Comparison of ENCODE assay signal across 17 cellular contexts in genomic region chr22:50289942-50290630, GRCh38. TPM values are rescaled to one million over a fixed set of nuclear protein-coding genes. Genes with fewer than 3 reads are reported as not detected.
A peak's percentile ranks its signal among the peaks of the same experiment; 100 is the strongest.
DNase-seq lines count a peak whose midpoint lies in the region; ATAC-seq and TF ChIP-seq lines count a peak whose summit lies in the region.
"Had no signal": no experiment of that assay in that cellular context is flagged by ENCODE, and none has a peak within 500 bp of the region (broad histone marks: within the 10 kb centered on the region; RNA-seq: fewer than 3 reads in every experiment).

No MANE protein-coding gene starts in this region.

- H3K4me1 Mint-ChIP-seq in Calu3 (ENCODE audit: low read depth, unreplicated experiment), result peaks cover 30% of the 10 kb centered on the region
- peaks cover 6% of the 10 kb centered on the region for H3K4me1 Mint-ChIP-seq in activated naive CD4-positive, alpha-beta T cell treated with anti-CD3 and anti-CD28 coated beads for 36 hours (ENCODE audit: low read depth)

- no peaks in the 10 kb centered on the region for H3K27me3 Mint-ChIP-seq in Calu3 (ENCODE audit: unreplicated experiment)
- peaks cover 12% of the 10 kb centered on the region for H3K27me3 Mint-ChIP-seq in activated naive CD4-positive, alpha-beta T cell treated with anti-CD3 and anti-CD28 coated beads for 36 hours (ENCODE audit: low read depth)

- no peaks in the 10 kb centered on the region for H3K9me3 Mint-ChIP-seq in Calu3 (ENCODE audit: low read depth, unreplicated experiment)
- no peaks in the 10 kb centered on the region for H3K9me3 Mint-ChIP-seq in activated naive CD4-positive, alpha-beta T cell treated with anti-CD3 and anti-CD28 coated beads for 36 hours
- H3K9me3 Mint-ChIP-seq: CD4-positive, alpha-beta memory T cell; T-helper 1 cell treated with Interleukin-12 subunit alpha and Interleukin-12 subunit beta and Interleukin-4 antibody, amounts not matched to agents 30 μg/mL and 1 μg/mL, for 36 hours had no signal

- intact Hi-C loops in A673 (cut with micrococcal nuclease; ENCODE audit: unreplicated experiment) (no loop called here), Calu3 (cut with micrococcal nuclease; ENCODE audit: unreplicated experiment) (no loop called here)
- intact Hi-C loops in activated naive CD4-positive, alpha-beta T cell treated with anti-CD3 and anti-CD28 coated beads for 36 hours (cut with micrococcal nuclease), result no loop called here

- H3K4me1 ChIP-seq in A673 (ENCODE audit: insufficient read depth, low read length, poor library complexity, severe bottlenecking), result peaks cover 31% of the 10 kb centered on the region

- TF ChIP-seq CTCF in A673 (conservative IDR thresholded peaks at IDR 0.05; ENCODE audit: low read depth, low read length), result no peak
- no peak for TF ChIP-seq CTCF in Calu3 (IDR thresholded peaks at IDR 0.05; ENCODE audit: unreplicated experiment)

- POLR2A ChIA-PET in A673 (lab: Charles Lee; ENCODE audit: low non-redundant PET), result no interaction called here

- TSS peak; percentile 50 for BruUV-seq in A673 (replicated peaks; lab: Mats Ljungman, UMichigan)
- BruUV-seq in Calu3 (replicated peaks; lab: Mats Ljungman, UMichigan), result TSS peak; percentile 34

- no peaks in the 10 kb centered on the region for H3K27me3 ChIP-seq in A673 (replicated peaks; ENCODE audit: insufficient read depth, low read depth, low read length, poor library complexity)

- H3K27ac ChIP-seq in A673 (ENCODE audit: low read depth, low read length, poor library complexity, severe bottlenecking), result peak overlapping the region; percentile 67

- peaks cover 60% of the 10 kb centered on the region for H3K36me3 ChIP-seq in A673 (ENCODE audit: insufficient read depth, low read length, poor library complexity, severe bottlenecking)

- H3K4me3 ChIP-seq in A673 (ENCODE audit: low read depth, low read length, poor library complexity, severe bottlenecking), result no peak overlapping the region

- CTCF ChIA-PET in A673 (lab: Charles Lee) (no interaction called here), Calu3 (lab: Charles Lee) (no interaction called here)
- CTCF ChIA-PET in activated naive CD4-positive, alpha-beta T cell treated with anti-CD3 and anti-CD28 coated beads for 36 hours (lab: Charles Lee), result no interaction called here

- no peaks in the 10 kb centered on the region for H3K9me3 ChIP-seq in A673 (ENCODE audit: low read depth, low read length, poor library complexity, severe bottlenecking)
- H3K9me3 ChIP-seq: SK-N-SH had no signal

- H3K4me3 Mint-ChIP-seq in Calu3 (ENCODE audit: low read depth, unreplicated experiment), result no peak overlapping the region
- H3K4me3 Mint-ChIP-seq in activated naive CD4-positive, alpha-beta T cell treated with anti-CD3 and anti-CD28 coated beads for 36 hours, result no peak overlapping the region
- H3K4me3 Mint-ChIP-seq: B cell; CD4-positive, alpha-beta memory T cell; T-helper 1 cell treated with Interleukin-12 subunit alpha and Interleukin-12 subunit beta and Interleukin-4 antibody, amounts not matched to agents 30 μg/mL and 1 μg/mL, for 36 hours had no signal

- no peak overlapping the region for H3K27ac Mint-ChIP-seq in Calu3 (ENCODE audit: unreplicated experiment)
- H3K27ac Mint-ChIP-seq in activated naive CD4-positive, alpha-beta T cell treated with anti-CD3 and anti-CD28 coated beads for 36 hours, result no peak overlapping the region
- H3K27ac Mint-ChIP-seq: B cell; CD4-positive, alpha-beta memory T cell; T-helper 1 cell treated with Interleukin-12 subunit alpha and Interleukin-12 subunit beta and Interleukin-4 antibody, amounts not matched to agents 30 μg/mL and 1 μg/mL, for 36 hours had no signal

- DNase-seq in A673 (ENCODE audit: low spot score) (no peak), Calu3 (no peak), SHP77 treated with DMSO at 0.1 percent for 48 hours (lab: John Stamatoyannopoulos, UW) (peak; percentile 21)
- DNase-seq in activated naive CD4-positive, alpha-beta T cell treated with anti-CD3 and anti-CD28 coated beads for 36 hours, result no peak
- DNase-seq: ACHN; CD4-positive, alpha-beta memory T cell; EL; H7; Kasumi-1; NCI-H2029; NCI-H2171 treated with DMSO at 0.1 percent for 48 hours; NCI-H524 treated with DMSO at 0.1 percent for 48 hours; SK-N-SH had no signal

- peaks cover 61% of the 10 kb centered on the region for H3K36me3 Mint-ChIP-seq in Calu3 (ENCODE audit: insufficient read depth, unreplicated experiment)
- no peaks in the 10 kb centered on the region for H3K36me3 Mint-ChIP-seq in activated naive CD4-positive, alpha-beta T cell treated with anti-CD3 and anti-CD28 coated beads for 36 hours (ENCODE audit: low read depth)
- H3K36me3 Mint-ChIP-seq: CD4-positive, alpha-beta memory T cell had no signal

- ATAC-seq in HG03045 (IDR thresholded peaks at IDR 0.05; ENCODE audit: unreplicated experiment) (no peak), GM19351 (IDR thresholded peaks at IDR 0.05; ENCODE audit: unreplicated experiment) (no peak)

RNA-seq across cellular contexts. Expression of gene PLXNB2, which starts 17.4 kb away (rescaled TPM):
- 155 and 173 TPM in 2 replicates for total RNA-seq in A673 (2021)
- 298 and 337 TPM in 2 replicates for total RNA-seq in Calu3 (2022)
- 10 to 100 TPM in 1 of 2 experiments, 1 to 10 TPM in 1; 9.8 to 10.4 TPM for total RNA-seq in activated naive CD4-positive, alpha-beta T cell treated with anti-CD3 and anti-CD28 coated beads for 36 hours

RNA-seq across cellular contexts. Expression of gene MAPK11, which starts 19.9 kb away (rescaled TPM):
- total RNA-seq in A673 (2021) (5.4 and 10.4 TPM in 2 replicates), Calu3 (2022) (14.3 and 23.7 TPM in 2 replicates)
- total RNA-seq in activated naive CD4-positive, alpha-beta T cell treated with anti-CD3 and anti-CD28 coated beads for 36 hours, result 10 to 100 TPM; 17.5 to 17.9 TPM

RNA-seq across cellular contexts. Expression of gene MAPK12, which starts 28.6 kb away (rescaled TPM):
- total RNA-seq in A673 (2021) (20.8 and 27.5 TPM in 2 replicates), Calu3 (2022) (21.1 and 27.5 TPM in 2 replicates)
- total RNA-seq in activated naive CD4-positive, alpha-beta T cell treated with anti-CD3 and anti-CD28 coated beads for 36 hours, result 10 to 100 TPM; 12.3 to 12.4 TPM

RNA-seq across cellular contexts. Expression of gene DENND6B, which starts 36.7 kb away (rescaled TPM):
- total RNA-seq in A673 (2021), result 5.3 and 10.8 TPM in 2 replicates
- 13.2 and 19.0 TPM in 2 replicates for total RNA-seq in Calu3 (2022)
- total RNA-seq in activated naive CD4-positive, alpha-beta T cell treated with anti-CD3 and anti-CD28 coated beads for 36 hours, result 1 to 10 TPM; 1.8 to 2.1 TPM

RNA-seq across cellular contexts. Expression of gene HDAC10, which starts 39.0 kb away (rescaled TPM):
- 38.6 and 42.8 TPM in 2 replicates for total RNA-seq in A673 (2021)
- 52.9 and 69.2 TPM in 2 replicates for total RNA-seq in Calu3 (2022)
- total RNA-seq in activated naive CD4-positive, alpha-beta T cell treated with anti-CD3 and anti-CD28 coated beads for 36 hours, result 10 to 100 TPM; 35.4 to 38.0 TPM

Comparison
In these comparisons a context has a peak if more than half of its experiments do, and no peak if none do; other contexts are left out.
1. RNA of gene PLXNB2, which starts 17.4 kb away (total RNA-seq): 298 to 337 TPM in Calu3 and 155 to 173 TPM in A673; 9.8 to 10.4 TPM in activated naive CD4-positive, alpha-beta T cell treated with anti-CD3 and anti-CD28 coated beads for 36 hours; every median in the first group is over 10 times any median in the second.